Comparison of ENCODE assay signal across 15 cellular contexts in genomic region chr20:18585134-18585533, GRCh38. TPM values are rescaled to one million over a fixed set of nuclear protein-coding genes. Genes with fewer than 3 reads are reported as not detected.
DNase-seq lines count a peak whose midpoint lies in the region; ATAC-seq and TF ChIP-seq lines count a peak whose summit lies in the region.
"Had no signal": no experiment of that assay in that cellular context is flagged by ENCODE, and none has a peak within 500 bp of the region (broad histone marks: within the 10 kb centered on the region; RNA-seq: fewer than 3 reads in every experiment).

No MANE protein-coding gene starts in this region.

- CTCF ChIA-PET in HCT116 (lab: Charles Lee), result no interaction called here

- no peak for TF ChIP-seq CTCF in HCT116 (IDR thresholded peaks at IDR 0.05 in 2 of 3, conservative IDR thresholded peaks at IDR 0.05 in 1 of 3; ENCODE audit: borderline replicate concordance in 1 of 3, insufficient read depth in 1 of 3, low read depth in 2 of 3, low read length in 2 of 3)
- no peak for TF ChIP-seq CTCF in hepatocyte (IDR thresholded peaks at IDR 0.05; ENCODE audit: poor library complexity)

- RAD21 ChIA-PET in HCT116 (lab: Charles Lee; ENCODE audit: low non-redundant PET in 1 of 2, low total read pairs in 2 of 2, uncharacterized antibody in 2 of 2, unreplicated experiment in 2 of 2), result no interaction called here

- TF ChIP-seq RAD21 in HCT116 (IDR thresholded peaks at IDR 0.05; ENCODE audit: low read depth), result no peak

- H3K27ac ChIP-seq in HCT116 (ENCODE audit: low read depth, low read length) (no peak overlapping the region), hepatocyte (no peak overlapping the region)
- H3K27ac ChIP-seq: neural progenitor cell had no signal

- H3K4me3 ChIP-seq in HCT116 (replicated peaks in 1 of 2; ENCODE audit: low read depth in 1 of 2, low read length in 2 of 2) (no peak overlapping the region), adipocyte (ENCODE audit: low read length) (no peak overlapping the region), hepatocyte (no peak overlapping the region)
- H3K4me3 ChIP-seq: neural progenitor cell had no signal

- intact Hi-C loops in HCT116 (cut with micrococcal nuclease), result loop anchor here (5.0 kb wide), 1 partner anchor 78 kb away; the partner anchor contains the start of gene SEC23B

- H4K20me1 ChIP-seq in HCT116 (ENCODE audit: insufficient read depth) (no peaks in the 10 kb centered on the region), hepatocyte (ENCODE audit: insufficient read depth, poor library complexity, severe bottlenecking) (no peaks in the 10 kb centered on the region)

- no TSS peak for BruUV-seq in HCT116 (replicated peaks; lab: Mats Ljungman, UMichigan)

- no peak for TF ChIP-seq POLR2A in HCT116 (IDR thresholded peaks at IDR 0.05; ENCODE audit: borderline replicate concordance, extremely low read depth, insufficient read depth, insufficient read length)

- no peaks in the 10 kb centered on the region for H3K36me3 ChIP-seq in HCT116 (ENCODE audit: control insufficient read depth in 1 of 2, insufficient read depth in 2 of 2, low read length in 2 of 2)
- H3K36me3 ChIP-seq in adipocyte (ENCODE audit: control insufficient read depth, insufficient read depth, low read length, severe bottlenecking), result no peaks in the 10 kb centered on the region
- no peaks in the 10 kb centered on the region for H3K36me3 ChIP-seq in hepatocyte (replicated peaks; ENCODE audit: insufficient read depth, low read depth)
- H3K36me3 ChIP-seq: neural progenitor cell had no signal

- no peaks in the 10 kb centered on the region for H3K27me3 ChIP-seq in HCT116 (ENCODE audit: insufficient read depth, low read length)
- H3K27me3 ChIP-seq in adipocyte (replicated peaks; ENCODE audit: control insufficient read depth, insufficient read depth, low read length), result no peaks in the 10 kb centered on the region
- H3K27me3 ChIP-seq in hepatocyte, result no peaks in the 10 kb centered on the region
- H3K27me3 ChIP-seq: neural progenitor cell had no signal

- H3K4me1 ChIP-seq in HCT116 (ENCODE audit: control insufficient read depth in 1 of 2, insufficient read depth in 2 of 2, low read length in 2 of 2) (peaks cover 8 to 17% of the 10 kb centered on the region in 2 experiments; a peak in 3 of 4 replicates), adipocyte (ENCODE audit: control insufficient read depth, insufficient read depth, low read length) (peaks cover 4% of the 10 kb centered on the region), hepatocyte (ENCODE audit: insufficient read depth) (peaks cover 5% of the 10 kb centered on the region)

- no peaks in the 10 kb centered on the region for H3K9me3 ChIP-seq in HCT116 (ENCODE audit: control insufficient read depth in 1 of 2, insufficient read depth in 1 of 2, low read depth in 1 of 2, low read length in 2 of 2)
- H3K9me3 ChIP-seq in adipocyte (ENCODE audit: control insufficient read depth, low read length), result peaks cover 3% of the 10 kb centered on the region
- H3K9me3 ChIP-seq in hepatocyte (ENCODE audit: low read depth), result no peaks in the 10 kb centered on the region

- H3K9ac ChIP-seq in HCT116 (ENCODE audit: low read length) (no peak overlapping the region), adipocyte (ENCODE audit: low read length) (no peak overlapping the region)
- H3K9ac ChIP-seq: neural progenitor cell had no signal

- in situ Hi-C loops in KBM-7 (cut with MboI; ENCODE audit: low pct_unique_long_range_greater_than_20kb, low sequenced_read_pairs), result no loop called here

- no peak for ATAC-seq in HCT116
- ATAC-seq in GM21447 (IDR thresholded peaks at IDR 0.05; ENCODE audit: unreplicated experiment), result no peak
- no peak for ATAC-seq in GM19455 (IDR thresholded peaks at IDR 0.05; ENCODE audit: unreplicated experiment)

- peak; percentile 4 for DNase-seq in CD1c-positive myeloid dendritic cell (ENCODE audit: extremely low spot score)
- peak; percentile 78 for DNase-seq in HCT116 (ENCODE audit: low read depth, low spot score)
- DNase-seq in adipocyte (ENCODE audit: low read depth), result peak; percentile 52
- peak; percentile 23 for DNase-seq in hepatocyte (ENCODE audit: low spot score)
- no peak for DNase-seq in KBM-7
- DNase-seq in NCI-H1092 (lab: John Stamatoyannopoulos, UW), result no peak
- DNase-seq: activated naive CD8-positive, alpha-beta T cell treated with anti-CD3 and anti-CD28 coated beads, Interleukin-2, amount 10 ng/mL, durations not matched to agents 7 days and 5 days; CD8-positive, alpha-beta memory T cell; Kasumi-1; NCI-H774; stimulated activated naive CD4-positive, alpha-beta T cell treated with Interleukin-2 at 50 U/mL for 16 hours; T-helper 1 cell had no signal

- WGBS in hepatocyte (ENCODE audit: low lambda C conversion rate, missing lambda C conversion rate), result 84% methylated on average over 2 of the region's 2 CpGs

- peaks cover 17% of the 10 kb centered on the region for H3K79me2 ChIP-seq in HCT116 (ENCODE audit: insufficient read depth, low read length)
- H3K79me2 ChIP-seq in hepatocyte, result peaks cover 4% of the 10 kb centered on the region

- POLR2A ChIA-PET in HCT116 (lab: Charles Lee), result interaction anchor here (1.1 to 1.8 kb wide), 4 partner anchors 11 to 78 kb away, joined by 5 to 6 read pairs (median 5); partner anchors contain the start of genes SEC23B and SMIM26

- H3K4me2 ChIP-seq in HCT116 (ENCODE audit: low read length) (no peak overlapping the region), hepatocyte (no peak overlapping the region)
- H3K4me2 ChIP-seq: neural progenitor cell had no signal

- H2AFZ ChIP-seq in HCT116 (ENCODE audit: low read depth, low read length, poor library complexity, severe bottlenecking), result no peak overlapping the region
- H2AFZ ChIP-seq in hepatocyte, result no peak overlapping the region
- H2AFZ ChIP-seq: neural progenitor cell had no signal

- H3K9me2 ChIP-seq in HCT116 (ENCODE audit: insufficient read depth) (no peaks in the 10 kb centered on the region), hepatocyte (replicated peaks; ENCODE audit: insufficient read depth) (no peaks in the 10 kb centered on the region)

TF ChIP-seq in HCT116, 20 proteins besides CTCF, POLR2A, EP300 and RAD21:
- TF ChIP-seq POLR2AphosphoS5 (IDR thresholded peaks at IDR 0.05; ENCODE audit: low read depth, low read length) (peak; percentile 34), SRF (IDR thresholded peaks at IDR 0.05; ENCODE audit: low read depth) (no peak), CEBPB (IDR thresholded peaks at IDR 0.05; ENCODE audit: low read depth) (peak; percentile 84), SP1 (IDR thresholded peaks at IDR 0.05; ENCODE audit: low read depth) (peak; percentile 54), MAX (IDR thresholded peaks at IDR 0.05) (peak; percentile 67; the same call in 1 of the 2 replicates)

RNA-seq across cellular contexts. Expression of gene DTD1, which starts 2.7 kb away (rescaled TPM):
- total RNA-seq in HCT116 (2021; ENCODE audit: unreplicated experiment) (54.5 TPM), hepatocyte (33.2 and 40.1 TPM in 2 replicates)
- polyA plus RNA-seq in HCT116 (2012), result 73.0 and 76.9 TPM in 2 replicates
- polyA plus RNA-seq in hepatocyte, result 30.1 and 32.9 TPM in 2 replicates

RNA-seq across cellular contexts. Expression of gene SMIM26, which starts 17.9 kb away (rescaled TPM):
- total RNA-seq in HCT116 (2021; ENCODE audit: unreplicated experiment) (80.1 TPM), hepatocyte (125 and 144 TPM in 2 replicates)
- 121 and 164 TPM in 2 replicates for polyA plus RNA-seq in HCT116 (2012)
- 131 and 132 TPM in 2 replicates for polyA plus RNA-seq in hepatocyte

Comparison
In these comparisons a context has a peak if more than half of its experiments do, and no peak if none do; other contexts are left out.
1. DNase-seq: peak in CD1c-positive myeloid dendritic cell (single experiment), HCT116 (single experiment), adipocyte (single experiment) and hepatocyte (single experiment); none in KBM-7 (single experiment) and NCI-H1092 (single experiment).